In genomic region chr7:67487316-67487715, GRCh38 we compare ENCODE assay signal across 24 cellular contexts.
"Had no signal": no experiment of that assay in that cellular context is flagged by ENCODE, and none has a peak within 500 bp of the region (broad histone marks: within the 10 kb centered on the region; RNA-seq: fewer than 3 reads in every experiment).

No MANE protein-coding gene starts in this region.

- H3K4me3 ChIP-seq: dorsolateral prefrontal cortex, gastrocnemius medialis, lung, mucosa of descending colon, right lobe of liver, suprapubic skin, transverse colon, upper lobe of right lung, vagina had no signal

- DNase-seq: dorsolateral prefrontal cortex; effector CD8-positive, alpha-beta T cell; endodermal cell; foreskin fibroblast; gastrocnemius medialis; head of caudate nucleus; kidney; mucosa of descending colon; naive B cell; right lobe of liver; small intestine; stimulated activated CD4-positive, alpha-beta T cell treated with anti-CD3 and anti-CD28 coated beads, Interleukin-12 subunit alpha, Interleukin-12 subunit beta, amount 100 ng/mL, for 4 hours; stimulated activated CD4-positive, alpha-beta T cell treated with anti-CD3 and anti-CD28 coated beads, Interleukin-1b, Interleukin-23, amount 100 ng/mL, for 48 hours; stimulated activated CD4-positive, alpha-beta T cell treated with anti-CD3 and anti-CD28 coated beads, Interleukin-4, amount 100 ng/mL, for 1 hour; stimulated activated CD8-positive, alpha-beta memory T cell treated with anti-CD3 and anti-CD28 coated beads, Interleukin-4, amount 100 ng/mL, for 48 hours; stimulated activated naive CD4-positive, alpha-beta T cell; stimulated activated naive CD8-positive, alpha-beta T cell treated with anti-CD3 and anti-CD28 coated beads, Interleukin-15, amount 100 ng/mL, for 72 hours; transverse colon; upper lobe of right lung had no signal

- H3K4me1 ChIP-seq: parathyroid adenoma, right lobe of liver, upper lobe of right lung had no signal

- H2AFZ ChIP-seq: parathyroid adenoma had no signal

- H3K27me3 ChIP-seq: dorsolateral prefrontal cortex, gastrocnemius medialis, right lobe of liver, suprapubic skin, transverse colon, upper lobe of right lung, vagina had no signal

- H3K36me3 ChIP-seq: gastrocnemius medialis, right lobe of liver, suprapubic skin, transverse colon, upper lobe of right lung, vagina had no signal

- H3K9ac ChIP-seq: parathyroid adenoma had no signal

- H3K27ac ChIP-seq: dorsolateral prefrontal cortex, epithelial cell of prostate, gastrocnemius medialis, parathyroid adenoma, right lobe of liver, suprapubic skin, transverse colon, upper lobe of right lung, vagina had no signal

- H3K9me3 ChIP-seq: gastrocnemius medialis, right lobe of liver, suprapubic skin, transverse colon, upper lobe of right lung, vagina had no signal
